9 cellular contexts compared by ENCODE assay signal in genomic region chr7:28481131-28481926, GRCh38.
A peak's percentile ranks its signal among the peaks of the same experiment; 100 is the strongest.
DNase-seq lines count a peak whose midpoint lies in the region; ATAC-seq and TF ChIP-seq lines count a peak whose summit lies in the region.
"Had no signal": no experiment of that assay in that cellular context is flagged by ENCODE, and none has a peak within 500 bp of the region (broad histone marks: within the 10 kb centered on the region; RNA-seq: fewer than 3 reads in every experiment).

No MANE protein-coding gene starts in this region.

- H3K79me2 ChIP-seq in hepatocyte: no peaks in the 10 kb centered on the region

- ATAC-seq in GM21576 (IDR thresholded peaks at IDR 0.05; ENCODE audit: unreplicated experiment): peak; percentile 53
- ATAC-seq in HG03521 (IDR thresholded peaks at IDR 0.05; ENCODE audit: unreplicated experiment): peak; percentile 64

- no peak overlapping the region for H3K4me3 ChIP-seq in hepatocyte
- H3K4me3 ChIP-seq: breast epithelium had no signal

- H3K27me3 ChIP-seq in hepatocyte: no peaks in the 10 kb centered on the region
- H3K27me3 ChIP-seq: breast epithelium had no signal

- H3K9me2 ChIP-seq in hepatocyte (replicated peaks; ENCODE audit: insufficient read depth): no peaks in the 10 kb centered on the region

- H3K4me1 ChIP-seq in hepatocyte (ENCODE audit: insufficient read depth): peaks cover 15% of the 10 kb centered on the region
- H3K4me1 ChIP-seq: breast epithelium had no signal

- DNase-seq in GM13976 (ENCODE audit: low spot score): peak; percentile 24
- DNase-seq in hepatocyte (ENCODE audit: low spot score): peak; percentile 50
- DNase-seq in NCI-H1105 treated with DMSO at 0.1 percent for 48 hours (lab: John Stamatoyannopoulos, UW): no peak
- no peak for DNase-seq in NCI-H1436 treated with DMSO at 0.1 percent for 48 hours (lab: John Stamatoyannopoulos, UW)
- DNase-seq in D341Med (ENCODE audit: low spot score): no peak
- DNase-seq in RWPE1 (ENCODE audit: low spot score): no peak

- in situ Hi-C loops in GM13976 (cut with MboI; ENCODE audit: low sequenced_read_pairs, unreplicated experiment): no loop called here

- H2AFZ ChIP-seq in hepatocyte: no peak overlapping the region

- 47% methylated on average over 7 of the region's 7 CpGs for WGBS in hepatocyte (ENCODE audit: low lambda C conversion rate, missing lambda C conversion rate)

- TF ChIP-seq CTCF in GM13976 (IDR thresholded peaks at IDR 0.05; ENCODE audit: borderline replicate concordance, control extremely low read depth, extremely low read depth, insufficient read depth, missing control alignments) (no peak), hepatocyte (IDR thresholded peaks at IDR 0.05; ENCODE audit: poor library complexity) (no peak), RWPE1 (conservative IDR thresholded peaks at IDR 0.05; ENCODE audit: low read depth) (no peak)

- no peaks in the 10 kb centered on the region for H4K20me1 ChIP-seq in hepatocyte (ENCODE audit: insufficient read depth, poor library complexity, severe bottlenecking)

- POLR2A ChIA-PET in RWPE1 (lab: Yijun Ruan, JAX; ENCODE audit: low non-redundant PET): no interaction called here

- CTCF ChIA-PET in RWPE1 (lab: Yijun Ruan, JAX): no interaction called here

- no peaks in the 10 kb centered on the region for H3K36me3 ChIP-seq in hepatocyte (replicated peaks; ENCODE audit: insufficient read depth, low read depth)
- H3K36me3 ChIP-seq: breast epithelium had no signal

- H3K27ac ChIP-seq in hepatocyte (peak overlapping the region; percentile 77), RWPE1 (no peak overlapping the region)

- H3K4me2 ChIP-seq in hepatocyte: peak overlapping the region; percentile 36

- no peaks in the 10 kb centered on the region for H3K9me3 ChIP-seq in hepatocyte (ENCODE audit: low read depth)
- H3K9me3 ChIP-seq: breast epithelium had no signal

Comparison
In these comparisons a context has a peak if more than half of its experiments do, and no peak if none do; other contexts are left out.
1. DNase-seq: peak in GM13976 (single experiment) and hepatocyte (single experiment); none in NCI-H1105 treated with DMSO at 0.1 percent for 48 hours (single experiment), NCI-H1436 treated with DMSO at 0.1 percent for 48 hours (single experiment), D341Med (single experiment) and RWPE1 (single experiment).